20 cellular contexts compared by ENCODE assay signal in genomic region chr3:58488962-58489361, GRCh38.
"Had no signal": no experiment of that assay in that cellular context is flagged by ENCODE, and none has a peak within 500 bp of the region (broad histone marks: within the 10 kb centered on the region; RNA-seq: fewer than 3 reads in every experiment).

No MANE protein-coding gene starts in this region.

- H3K4me3 Mint-ChIP-seq: neural progenitor cell had no signal

- H3K36me3 ChIP-seq: heart left ventricle, neural progenitor cell, pancreas, suprapubic skin, thyroid gland, upper lobe of right lung, vagina had no signal

- H3K27ac Mint-ChIP-seq: progenitor cell of endocrine pancreas had no signal

- FAIRE-seq: endometrium, frontal cortex, pancreas had no signal

- H3K9me3 ChIP-seq: heart left ventricle, pancreas, suprapubic skin, thyroid gland, upper lobe of right lung, vagina had no signal

- DNase-seq: effector memory CD4-positive, alpha-beta T cell; heart left ventricle; hippocampal formation; mesendoderm; naive B cell; occipital lobe; pancreas; right cardiac atrium; stimulated activated CD4-positive, alpha-beta T cell treated with anti-CD3 and anti-CD28 coated beads, Interleukin-2, amount 100 ng/mL, for 48 hours; stimulated activated naive CD8-positive, alpha-beta T cell treated with anti-CD3 and anti-CD28 coated beads, Interleukin-15, Interleukin-2, amounts not matched to agents 100 U/mL and 50 U/mL, for 24 hours; thyroid gland; upper lobe of right lung had no signal

- H3K4me3 ChIP-seq: coronary artery, heart left ventricle, neural progenitor cell, pancreas, smooth muscle cell, suprapubic skin, thyroid gland, upper lobe of right lung, vagina had no signal

- H3K9me3 Mint-ChIP-seq: naive B cell had no signal

- H3K36me3 Mint-ChIP-seq: naive B cell, neural progenitor cell had no signal

- H3K27me3 ChIP-seq: heart left ventricle, neural progenitor cell, pancreas, suprapubic skin, thyroid gland, upper lobe of right lung, vagina had no signal

- H3K27ac ChIP-seq: coronary artery, heart left ventricle, neural progenitor cell, pancreas, suprapubic skin, thyroid gland, upper lobe of right lung, vagina had no signal
